In the genomic region with DNA sequence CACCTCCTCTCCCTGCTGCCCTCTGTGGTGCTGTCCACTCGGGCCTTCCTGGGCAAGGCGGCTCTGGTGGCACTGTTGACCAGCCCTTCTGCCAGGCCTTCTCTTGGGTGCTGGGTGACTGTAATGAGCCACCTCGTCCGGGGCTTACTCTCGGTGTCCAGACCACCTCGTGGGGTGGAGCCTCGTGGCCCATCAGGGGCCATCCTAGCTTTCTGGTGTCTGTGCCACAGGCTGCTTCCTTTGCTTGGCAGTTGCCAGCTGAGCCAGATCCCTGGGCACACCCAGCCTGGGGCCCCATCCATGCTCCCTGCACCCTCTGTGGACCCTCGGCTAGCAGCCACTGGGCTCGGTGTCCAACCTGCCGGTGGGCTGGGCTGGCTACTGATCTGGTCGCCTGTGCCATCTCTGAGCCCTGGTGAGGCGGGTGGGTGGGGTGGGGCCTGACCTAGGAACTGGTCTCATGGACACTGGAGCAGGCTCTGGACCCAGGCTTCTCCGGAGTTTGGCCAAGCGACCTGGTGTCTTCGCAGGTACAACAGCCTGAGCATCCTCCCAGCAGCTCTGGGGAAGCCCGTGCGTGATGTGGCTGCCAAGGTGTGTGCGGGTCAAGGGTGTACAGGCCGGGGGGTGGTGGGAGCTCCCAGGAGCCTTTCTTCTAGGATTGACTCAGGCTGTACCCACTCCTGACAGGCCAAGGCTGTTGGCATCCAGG, we compare ENCODE assay signal across 10 cellular contexts. TPM values are rescaled to one million over a fixed set of nuclear protein-coding genes. Genes with fewer than 3 reads are reported as not detected.
DNase-seq lines count a peak whose midpoint lies in the region; ATAC-seq and TF ChIP-seq lines count a peak whose summit lies in the region.
"Had no signal": no experiment of that assay in that cellular context is flagged by ENCODE, and none has a peak within 500 bp of the region (broad histone marks: within the 10 kb centered on the region; RNA-seq: fewer than 3 reads in every experiment).

No MANE protein-coding gene starts in this region.

- peak overlapping the region; percentile 96 for H3K4me2 ChIP-seq in SK-N-SH

- CTCF ChIA-PET in SK-N-SH (lab: Yijun Ruan, JAX): interaction anchor here (0.9 to 3.0 kb wide), 4 partner anchors 40 to 393 kb away, joined by 3 to 13 read pairs (median 3); a partner anchor contains a TSS

- no peak overlapping the region for H2AFZ ChIP-seq in SK-N-SH (ENCODE audit: low read depth)

- no peak overlapping the region; a peak in 1 of 4 replicates for H3K27ac ChIP-seq in SK-N-SH (ENCODE audit: low read depth in 2 of 2, low read length in 1 of 2)

- DNase-seq in SK-N-SH (no peak), cortex of kidney (lab: John Stamatoyannopoulos, UW) (no peak), COLO829 (ENCODE audit: low spot score) (no peak)
- DNase-seq in activated T-helper 1 cell treated with anti-CD3 and anti-CD28 coated beads, Interleukin-12 subunit alpha, Interleukin-12 subunit beta, Interleukin-2, Interleukin-4 antibody, amounts not matched to agents 30 ng/mL and 10 ng/mL and 1 ng/mL, durations not matched to agents 14 hours and 24 hours and 36 hours (ENCODE audit: low spot score): no peak
- no peak for DNase-seq in stimulated activated effector memory CD8-positive, alpha-beta T cell treated with anti-CD3 and anti-CD28 coated beads, Interleukin-12 subunit alpha, Interleukin-12 subunit beta, amount 100 ng/mL, for 72 hours (ENCODE audit: low spot score in 2 of 2)
- no peak for DNase-seq in NK-92 treated with Interleukin-12 subunit alpha and Interleukin-12 subunit beta, amount 100 ng/mL, for 24 hours (lab: John Stamatoyannopoulos, UW)
- DNase-seq: cerebellar nuclear complex, NCI-H1105 treated with DMSO at 0.1 percent for 48 hours had no signal

- H3K4me3 Mint-ChIP-seq in activated T-helper 1 cell treated with anti-CD3 and anti-CD28 coated beads, Interleukin-12 subunit alpha, Interleukin-12 subunit beta, Interleukin-2, Interleukin-4 antibody, amounts not matched to agents 30 ng/mL and 10 ng/mL and 1 ng/mL, durations not matched to agents 14 hours and 24 hours and 36 hours: peak overlapping the region; percentile 80
- peak overlapping the region; percentile 91 for H3K4me3 Mint-ChIP-seq in stimulated activated effector memory CD8-positive, alpha-beta T cell treated with anti-CD3 and anti-CD28 coated beads, Interleukin-12 subunit alpha, Interleukin-12 subunit beta, amount 100 ng/mL, for 72 hours

- WGBS in SK-N-SH (ENCODE audit: low lambda C conversion rate): 90% methylated on average over 4 of the region's 19 CpGs

- peaks cover 0 to 29% of the 10 kb centered on the region in 2 experiments; a peak in 1 of 4 replicates for H3K4me1 ChIP-seq in SK-N-SH (ENCODE audit: control insufficient read depth in 1 of 2, insufficient read depth in 2 of 2, low read depth in 1 of 2, low read length in 1 of 2)

- POLR2A ChIA-PET in SK-N-SH (lab: Yijun Ruan, JAX): interaction anchor here (0.5 to 1.7 kb wide), 2 partner anchors 15 to 23 kb away, joined by 4 to 5 read pairs; no protein-coding TSS in a partner anchor

- intact Hi-C loops in activated T-helper 1 cell treated with anti-CD3 and anti-CD28 coated beads, Interleukin-12 subunit alpha, Interleukin-12 subunit beta, Interleukin-2, Interleukin-4 antibody, amounts not matched to agents 30 ng/mL and 10 ng/mL and 1 ng/mL, durations not matched to agents 14 hours and 24 hours and 36 hours (cut with micrococcal nuclease): loop anchor here (2.0 to 10.0 kb wide), 4 partner anchors 383 to 1037 kb away; a partner anchor contains a TSS

- H3K27me3 ChIP-seq in SK-N-SH (ENCODE audit: insufficient read depth): no peaks in the 10 kb centered on the region

- no peak for TF ChIP-seq EP300 in SK-N-SH (IDR thresholded peaks at IDR 0.05; ENCODE audit: borderline replicate concordance in 1 of 2, low read depth in 1 of 2, low read length in 1 of 2)

- no peaks in the 10 kb centered on the region for H3K9me3 Mint-ChIP-seq in activated T-helper 1 cell treated with anti-CD3 and anti-CD28 coated beads, Interleukin-12 subunit alpha, Interleukin-12 subunit beta, Interleukin-2, Interleukin-4 antibody, amounts not matched to agents 30 ng/mL and 10 ng/mL and 1 ng/mL, durations not matched to agents 14 hours and 24 hours and 36 hours
- H3K9me3 Mint-ChIP-seq in stimulated activated effector memory CD8-positive, alpha-beta T cell treated with anti-CD3 and anti-CD28 coated beads, Interleukin-12 subunit alpha, Interleukin-12 subunit beta, amount 100 ng/mL, for 72 hours: no peaks in the 10 kb centered on the region

- no peak for TF ChIP-seq RAD21 in SK-N-SH (IDR thresholded peaks at IDR 0.05; ENCODE audit: low read length)

- peaks cover 0 to 5% of the 10 kb centered on the region in 2 experiments for H3K36me3 ChIP-seq in SK-N-SH (replicated peaks in 1 of 2; ENCODE audit: control insufficient read depth in 1 of 2, insufficient read depth in 2 of 2, low read length in 1 of 2)

- H3K27me3 Mint-ChIP-seq in activated T-helper 1 cell treated with anti-CD3 and anti-CD28 coated beads, Interleukin-12 subunit alpha, Interleukin-12 subunit beta, Interleukin-2, Interleukin-4 antibody, amounts not matched to agents 30 ng/mL and 10 ng/mL and 1 ng/mL, durations not matched to agents 14 hours and 24 hours and 36 hours (ENCODE audit: insufficient read depth): no peaks in the 10 kb centered on the region

- H3K36me3 Mint-ChIP-seq in activated T-helper 1 cell treated with anti-CD3 and anti-CD28 coated beads, Interleukin-12 subunit alpha, Interleukin-12 subunit beta, Interleukin-2, Interleukin-4 antibody, amounts not matched to agents 30 ng/mL and 10 ng/mL and 1 ng/mL, durations not matched to agents 14 hours and 24 hours and 36 hours (ENCODE audit: low read depth): no peaks in the 10 kb centered on the region
- H3K36me3 Mint-ChIP-seq in stimulated activated effector memory CD8-positive, alpha-beta T cell treated with anti-CD3 and anti-CD28 coated beads, Interleukin-12 subunit alpha, Interleukin-12 subunit beta, amount 100 ng/mL, for 72 hours: peaks cover 11% of the 10 kb centered on the region

- peaks cover 6% of the 10 kb centered on the region for H3F3A ChIP-seq in SK-N-SH (replicated peaks; ENCODE audit: insufficient read depth)

- H3K9ac ChIP-seq in SK-N-SH: peak overlapping the region; percentile 66; the same call in 1 of the 2 replicates

- H3K4me1 Mint-ChIP-seq in activated T-helper 1 cell treated with anti-CD3 and anti-CD28 coated beads, Interleukin-12 subunit alpha, Interleukin-12 subunit beta, Interleukin-2, Interleukin-4 antibody, amounts not matched to agents 30 ng/mL and 10 ng/mL and 1 ng/mL, durations not matched to agents 14 hours and 24 hours and 36 hours (ENCODE audit: low read depth): peaks cover 26% of the 10 kb centered on the region
- peaks cover 31% of the 10 kb centered on the region for H3K4me1 Mint-ChIP-seq in stimulated activated effector memory CD8-positive, alpha-beta T cell treated with anti-CD3 and anti-CD28 coated beads, Interleukin-12 subunit alpha, Interleukin-12 subunit beta, amount 100 ng/mL, for 72 hours

- no peaks in the 10 kb centered on the region for H3K9me2 ChIP-seq in SK-N-SH

- peak overlapping the region; percentile 70 to 86; a peak in 3 of 4 replicates for H3K4me3 ChIP-seq in SK-N-SH (ENCODE audit: low read depth in 2 of 2, low read length in 1 of 2)
- peak overlapping the region; percentile 89; the same call in 1 of the 2 replicates for H3K4me3 ChIP-seq in iPS-18c (ENCODE audit: insufficient read depth, low read depth, low read length)

- no peak for TF ChIP-seq CTCF in SK-N-SH (IDR thresholded peaks at IDR 0.05)

- H3K79me2 ChIP-seq in SK-N-SH (ENCODE audit: insufficient read depth): peaks cover 6% of the 10 kb centered on the region; the same call in 1 of the 2 replicates

- H3K9me3 ChIP-seq in SK-N-SH (no peaks in the 10 kb centered on the region), iPS-18c (ENCODE audit: control insufficient read depth, insufficient read depth, low read length) (peaks cover 2% of the 10 kb centered on the region)

- no peak overlapping the region for H3K27ac Mint-ChIP-seq in activated T-helper 1 cell treated with anti-CD3 and anti-CD28 coated beads, Interleukin-12 subunit alpha, Interleukin-12 subunit beta, Interleukin-2, Interleukin-4 antibody, amounts not matched to agents 30 ng/mL and 10 ng/mL and 1 ng/mL, durations not matched to agents 14 hours and 24 hours and 36 hours
- H3K27ac Mint-ChIP-seq in stimulated activated effector memory CD8-positive, alpha-beta T cell treated with anti-CD3 and anti-CD28 coated beads, Interleukin-12 subunit alpha, Interleukin-12 subunit beta, amount 100 ng/mL, for 72 hours: no peak overlapping the region

- no peaks in the 10 kb centered on the region for H4K20me1 ChIP-seq in SK-N-SH (ENCODE audit: insufficient read depth)

- no peak for ATAC-seq in SK-N-SH treated with all-trans-retinoic acid at 6 μM for 48 hours
- ATAC-seq in stimulated activated effector memory CD8-positive, alpha-beta T cell treated with anti-CD3 and anti-CD28 coated beads, Interleukin-12 subunit alpha, Interleukin-12 subunit beta, amount 100 ng/mL, for 72 hours: no peak

RNA-seq across cellular contexts. Expression of a gene that starts 1.4 kb away (rescaled TPM):
- 28.0 and 33.7 TPM in 2 replicates for polyA plus RNA-seq in SK-N-SH (2012; rRNA removed)
- polyA plus RNA-seq in SK-N-SH (2012; cell fraction: cytosol; rRNA removed): 13.0 and 22.1 TPM in 2 replicates
- polyA plus RNA-seq in SK-N-SH (2012; cell fraction: nucleus; rRNA removed): 43.9 and 44.0 TPM in 2 replicates
- 39.5 and 42.1 TPM in 2 replicates for total RNA-seq in activated T-helper 1 cell treated with anti-CD3 and anti-CD28 coated beads, Interleukin-12 subunit alpha, Interleukin-12 subunit beta, Interleukin-2, Interleukin-4 antibody, amounts not matched to agents 30 ng/mL and 10 ng/mL and 1 ng/mL, durations not matched to agents 14 hours and 24 hours and 36 hours

RNA-seq across cellular contexts. Expression of a gene that starts 31.8 kb away (rescaled TPM):
- 0.19 and 0.28 TPM in 2 replicates for polyA plus RNA-seq in SK-N-SH (2012; rRNA removed)
- polyA plus RNA-seq in SK-N-SH (2012; cell fraction: cytosol; rRNA removed): 0.03 and 0.08 TPM in 2 replicates
- 0.61 and 0.96 TPM in 2 replicates for polyA plus RNA-seq in SK-N-SH (2012; cell fraction: nucleus; rRNA removed)
- 207 and 215 TPM in 2 replicates for total RNA-seq in activated T-helper 1 cell treated with anti-CD3 and anti-CD28 coated beads, Interleukin-12 subunit alpha, Interleukin-12 subunit beta, Interleukin-2, Interleukin-4 antibody, amounts not matched to agents 30 ng/mL and 10 ng/mL and 1 ng/mL, durations not matched to agents 14 hours and 24 hours and 36 hours

RNA-seq across cellular contexts. Expression of a gene that starts 44.8 kb away (rescaled TPM):
- 0.16 and 0.26 TPM in 2 replicates for polyA plus RNA-seq in SK-N-SH (2012; rRNA removed)
- 0.22 and 0.35 TPM in 2 replicates for polyA plus RNA-seq in SK-N-SH (2012; cell fraction: cytosol; rRNA removed)
- 0.42 and 1.0 TPM in 2 replicates for polyA plus RNA-seq in SK-N-SH (2012; cell fraction: nucleus; rRNA removed)
- total RNA-seq in activated T-helper 1 cell treated with anti-CD3 and anti-CD28 coated beads, Interleukin-12 subunit alpha, Interleukin-12 subunit beta, Interleukin-2, Interleukin-4 antibody, amounts not matched to agents 30 ng/mL and 10 ng/mL and 1 ng/mL, durations not matched to agents 14 hours and 24 hours and 36 hours: 0.86 and 1.0 TPM in 2 replicates

RNA-seq across cellular contexts. Expression of a gene that starts 58.0 kb away (rescaled TPM):
- polyA plus RNA-seq in SK-N-SH (2012; rRNA removed): 0.03 and 0.05 TPM in 2 replicates
- 0.06 TPM in 1 of 2 replicates, not detected in the other for polyA plus RNA-seq in SK-N-SH (2012; cell fraction: cytosol; rRNA removed)
- polyA plus RNA-seq in SK-N-SH (2012; cell fraction: nucleus; rRNA removed): 0.14 and 0.20 TPM in 2 replicates
- total RNA-seq in activated T-helper 1 cell treated with anti-CD3 and anti-CD28 coated beads, Interleukin-12 subunit alpha, Interleukin-12 subunit beta, Interleukin-2, Interleukin-4 antibody, amounts not matched to agents 30 ng/mL and 10 ng/mL and 1 ng/mL, durations not matched to agents 14 hours and 24 hours and 36 hours: not detected in 2 replicates
